ENCODE assay signal across 10 cellular contexts in the genomic region with DNA sequence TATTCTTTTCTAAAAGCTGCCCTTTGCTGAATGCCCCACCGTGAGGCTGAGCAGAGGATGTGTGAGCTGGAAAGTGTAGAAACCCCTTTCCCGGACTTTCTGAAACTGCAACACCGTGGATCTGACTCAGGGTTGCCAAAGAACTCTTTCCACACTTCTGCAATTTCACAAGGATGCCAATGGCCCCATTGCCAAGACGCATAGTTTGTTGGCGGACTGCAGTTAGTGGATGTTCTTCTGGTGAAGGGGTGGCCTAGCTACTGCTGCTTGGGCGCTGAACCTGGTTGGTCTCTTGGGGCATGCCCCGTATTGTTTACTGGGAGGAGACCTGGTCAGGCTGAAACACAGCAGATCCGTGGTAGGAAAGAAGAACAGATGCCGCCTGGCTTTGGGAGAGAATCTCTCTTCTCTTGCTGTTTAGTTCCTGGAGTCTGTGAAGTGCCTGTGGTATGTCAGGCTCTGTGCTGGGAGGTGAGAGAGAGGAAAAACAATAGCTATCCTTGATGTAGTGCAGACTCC. TPM values are rescaled to one million over a fixed set of nuclear protein-coding genes. Genes with fewer than 3 reads are reported as not detected.
A peak's percentile ranks its signal among the peaks of the same experiment; 100 is the strongest.
DNase-seq lines count a peak whose midpoint lies in the region; ATAC-seq and TF ChIP-seq lines count a peak whose summit lies in the region.
"Had no signal": no experiment of that assay in that cellular context is flagged by ENCODE, and none has a peak within 500 bp of the region (broad histone marks: within the 10 kb centered on the region; RNA-seq: fewer than 3 reads in every experiment).

No MANE protein-coding gene starts in this region.

- no peak overlapping the region for H3K9ac ChIP-seq in neuronal stem cell (ENCODE audit: low read depth, low read length, poor library complexity)

- H3K27ac Mint-ChIP-seq in osteocyte (ENCODE audit: unreplicated experiment), result no peak overlapping the region

- no peak overlapping the region for H2BK5ac ChIP-seq in neuronal stem cell (ENCODE audit: low read length)

- H2AK5ac ChIP-seq in neuronal stem cell (ENCODE audit: low read depth, low read length), result no peak overlapping the region

- no peak overlapping the region for H3K23ac ChIP-seq in neuronal stem cell (ENCODE audit: low read depth, low read length, poor library complexity)

- H3K4me1 Mint-ChIP-seq in osteocyte (ENCODE audit: unreplicated experiment), result peaks cover 55% of the 10 kb centered on the region

- WGBS in esophagus muscularis mucosa, result 45% methylated on average over 9 of the region's 9 CpGs
- no CpG with 5 or more reads among the region's 9 CpGs for WGBS in neuronal stem cell (ENCODE audit: extremely low coverage in 2 of 2, insufficient read length in 2 of 2, insufficient replicate concordance in 1 of 2), 2 donors

- no peak for TF ChIP-seq CTCF in AG10803 (conservative IDR thresholded peaks at IDR 0.05; ENCODE audit: low read length)
- no peak for TF ChIP-seq CTCF in esophagus muscularis mucosa (IDR thresholded peaks at IDR 0.05)
- no peak for TF ChIP-seq CTCF in osteocyte (IDR thresholded peaks at IDR 0.05)

- H2AFZ ChIP-seq in neuronal stem cell (ENCODE audit: low read length), result no peak overlapping the region

- peaks cover 0 to 10% (median 5%) of the 10 kb centered on the region in 4 donors for H3K36me3 ChIP-seq in esophagus muscularis mucosa
- peaks cover 0 to 16% of the 10 kb centered on the region in 2 donors for H3K36me3 ChIP-seq in neuronal stem cell (replicated peaks in 1 of 2; ENCODE audit: control insufficient read depth in 2 of 2, insufficient read depth in 2 of 2, low read length in 2 of 2)

- H3K27me3 ChIP-seq in esophagus muscularis mucosa (no peaks in the 10 kb centered on the region), neuronal stem cell (ENCODE audit: control insufficient read depth in 3 of 3, insufficient read depth in 3 of 3, low read depth in 1 of 3, low read length in 3 of 3) (no peaks in the 10 kb centered on the region)

- H3K4me1 ChIP-seq in esophagus muscularis mucosa (peaks cover 34 to 88% (median 87%) of the 10 kb centered on the region in 4 donors), neuronal stem cell (ENCODE audit: control insufficient read depth in 2 of 2, insufficient read depth in 1 of 2, low read depth in 1 of 2, low read length in 2 of 2) (peaks cover 0 to 30% of the 10 kb centered on the region in 2 donors)

- intact Hi-C loops in esophagus muscularis mucosa (cut with DNase I), result no loop called here

- no peak for TF ChIP-seq EP300 in esophagus muscularis mucosa (IDR thresholded peaks at IDR 0.05)

- no peak overlapping the region for H2BK120ac ChIP-seq in neuronal stem cell (ENCODE audit: low read depth, low read length)

- TF ChIP-seq POLR2A in esophagus muscularis mucosa (IDR thresholded peaks at IDR 0.05; ENCODE audit: low read depth), result no peak

- H3K9me3 Mint-ChIP-seq in osteocyte (ENCODE audit: unreplicated experiment), result no peaks in the 10 kb centered on the region

- no peaks in the 10 kb centered on the region for H3K27me3 Mint-ChIP-seq in osteocyte (ENCODE audit: unreplicated experiment)

- H3K4ac ChIP-seq in neuronal stem cell (ENCODE audit: low read length), result no peak overlapping the region

- DNase-seq in AG10803 (ENCODE audit: low read depth) (peak; percentile 92), MV-4-11 (lab: John Stamatoyannopoulos, UW) (peak; percentile 92), esophagus muscularis mucosa (ENCODE audit: extremely low spot score) (peak; percentile 94), neuronal stem cell (ENCODE audit: low spot score) (no peak), osteocyte (ENCODE audit: extremely low spot score, unreplicated experiment) (no peak), NCI-H1092 treated with DMSO at 0.1 percent for 48 hours (lab: John Stamatoyannopoulos, UW) (no peak)
- DNase-seq: DMS79 treated with DMSO at 0.1 percent for 48 hours, NCI-H1436 had no signal

- no peak for ATAC-seq in HG02870 (IDR thresholded peaks at IDR 0.05; ENCODE audit: unreplicated experiment)
- no peak for ATAC-seq in GM21367 (IDR thresholded peaks at IDR 0.05; ENCODE audit: unreplicated experiment)

- no peak overlapping the region for H3K4me3 Mint-ChIP-seq in osteocyte (ENCODE audit: unreplicated experiment)

- no peak overlapping the region for H4K8ac ChIP-seq in neuronal stem cell (ENCODE audit: low read depth, low read length)

- no peaks in the 10 kb centered on the region for H3K36me3 Mint-ChIP-seq in osteocyte (ENCODE audit: unreplicated experiment)

- no peak overlapping the region for H3K4me2 ChIP-seq in neuronal stem cell (ENCODE audit: insufficient read depth, low read length, poor library complexity, severe bottlenecking)

- H3K27ac ChIP-seq in esophagus muscularis mucosa (replicated peaks in 1 of 4), result peak overlapping the region; percentile 59 to 90 (median 78)
- peak overlapping the region; percentile 44 for H3K27ac ChIP-seq in neuronal stem cell (replicated peaks; ENCODE audit: low read length)

- no peak overlapping the region for H3K4me3 ChIP-seq in AG10803 (ENCODE audit: low read length)
- H3K4me3 ChIP-seq in esophagus muscularis mucosa, result no peak overlapping the region
- no peak overlapping the region for H3K4me3 ChIP-seq in neuronal stem cell (ENCODE audit: low read length in 2 of 2)

- H4K91ac ChIP-seq in neuronal stem cell (ENCODE audit: low read depth, low read length, poor library complexity), result peak overlapping the region; percentile 87

- H2BK12ac ChIP-seq in neuronal stem cell (ENCODE audit: low read length), result no peak overlapping the region

- H3K9me3 ChIP-seq in esophagus muscularis mucosa (no peaks in the 10 kb centered on the region), neuronal stem cell (replicated peaks in 1 of 2; ENCODE audit: control insufficient read depth in 2 of 2, insufficient read depth in 1 of 2, low read depth in 1 of 2, low read length in 2 of 2) (no peaks in the 10 kb centered on the region)

- no peak overlapping the region for H2BK15ac ChIP-seq in neuronal stem cell (ENCODE audit: low read length)

- peak overlapping the region; percentile 27 for H3K18ac ChIP-seq in neuronal stem cell (ENCODE audit: low read length)

- no peaks in the 10 kb centered on the region for H3K79me1 ChIP-seq in neuronal stem cell (ENCODE audit: low read depth, low read length)

- no peak overlapping the region for H3K14ac ChIP-seq in neuronal stem cell (ENCODE audit: low read length)

RNA-seq across cellular contexts. Expression of a gene that starts 26.7 kb away (rescaled TPM):
- total RNA-seq in esophagus muscularis mucosa (10 to 100 TPM; 11.0 to 20.6 (median 16.3) TPM), osteocyte (29.5 and 34.6 TPM in 2 replicates)
- 51.9 TPM for polyA plus RNA-seq in neuronal stem cell (2013, experiment 1 of 2)
- 51.1 TPM for polyA plus RNA-seq in neuronal stem cell (2013, experiment 2 of 2)

Comparison
In these comparisons a context has a peak if more than half of its experiments do, and no peak if none do; other contexts are left out.
1. DNase-seq: peak in AG10803 (single experiment), MV-4-11 (single experiment) and esophagus muscularis mucosa (single experiment); none in neuronal stem cell (single experiment), osteocyte (single experiment) and NCI-H1092 treated with DMSO at 0.1 percent for 48 hours (single experiment).